In the genomic region with DNA sequence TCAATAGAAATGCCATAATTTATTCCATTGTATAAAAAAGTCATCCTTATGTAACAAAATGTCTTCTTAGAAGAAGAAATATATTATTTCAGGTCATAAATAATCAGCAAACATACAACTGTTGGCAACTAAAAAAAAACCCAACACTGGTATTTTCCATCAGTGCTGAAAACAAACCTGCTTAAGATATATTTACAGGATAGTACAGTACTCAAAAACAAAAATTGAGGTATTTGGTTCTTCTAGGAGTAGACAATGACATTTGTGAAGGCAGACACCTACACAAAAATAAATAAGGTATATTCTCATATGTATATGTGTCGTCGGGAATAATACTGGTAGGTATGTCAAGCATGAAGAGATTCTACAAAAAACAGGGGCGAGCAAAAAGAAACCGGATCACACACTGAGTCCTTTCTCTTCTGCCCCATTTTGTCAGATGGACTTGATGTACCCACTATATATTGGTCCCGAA, we compare ENCODE assay signal across 9 cellular contexts. TPM values are rescaled to one million over a fixed set of nuclear protein-coding genes. Genes with fewer than 3 reads are reported as not detected.
DNase-seq lines count a peak whose midpoint lies in the region; ATAC-seq, FAIRE-seq and TF ChIP-seq lines count a peak whose summit lies in the region.
"Had no signal": no experiment of that assay in that cellular context is flagged by ENCODE, and none has a peak within 500 bp of the region (broad histone marks: within the 10 kb centered on the region; RNA-seq: fewer than 3 reads in every experiment).

No MANE protein-coding gene starts in this region.

- H3K27me3 Mint-ChIP-seq in CD14-positive monocyte (ENCODE audit: low read depth in 3 of 3) (peaks cover 4 to 34% (median 12%) of the 10 kb centered on the region in 3 donors), glutamatergic neuron (ENCODE audit: unreplicated experiment) (peaks cover 11% of the 10 kb centered on the region)
- no peaks in the 10 kb centered on the region for H3K27me3 Mint-ChIP-seq in activated T-helper 2 cell treated with anti-CD3 and anti-CD28 coated beads, Interferon-gamma antibody, Interleukin-2, Interleukin-4, amounts not matched to agents 10 μg/mL and 5 μg/mL and 100 μg/mL, durations not matched to agents 14 hours and 24 hours and 36 hours (ENCODE audit: low read depth)
- H3K27me3 Mint-ChIP-seq: activated CD8-positive, alpha-beta T cell treated with anti-CD3 and anti-CD28 coated beads for 36 hours had no signal

- intact Hi-C loops in CD14-positive monocyte (cut with micrococcal nuclease): no loop called here
- intact Hi-C loops in activated T-helper 2 cell treated with anti-CD3 and anti-CD28 coated beads, Interferon-gamma antibody, Interleukin-2, Interleukin-4, amounts not matched to agents 10 μg/mL and 5 μg/mL and 100 μg/mL, durations not matched to agents 14 hours and 24 hours and 36 hours (cut with micrococcal nuclease): loop anchor here (5.0 kb wide), 1 partner anchor 591 kb away; no protein-coding TSS in a partner anchor

- TF ChIP-seq CTCF in CD14-positive monocyte (IDR thresholded peaks at IDR 0.05) (no peak), glutamatergic neuron (IDR thresholded peaks at IDR 0.05; ENCODE audit: partially characterized antibody, unreplicated experiment) (no peak)

- no peak for FAIRE-seq in frontal cortex (lab: Jason Lieb, UNC)

- H3K9me3 Mint-ChIP-seq in CD14-positive monocyte: peaks cover 3 to 22% (median 16%) of the 10 kb centered on the region in 7 donors
- no peaks in the 10 kb centered on the region for H3K9me3 Mint-ChIP-seq in activated T-helper 2 cell treated with anti-CD3 and anti-CD28 coated beads, Interferon-gamma antibody, Interleukin-2, Interleukin-4, amounts not matched to agents 10 μg/mL and 5 μg/mL and 100 μg/mL, durations not matched to agents 14 hours and 24 hours and 36 hours
- peaks cover 17% of the 10 kb centered on the region for H3K9me3 Mint-ChIP-seq in glutamatergic neuron (ENCODE audit: unreplicated experiment)
- H3K9me3 Mint-ChIP-seq: activated CD8-positive, alpha-beta T cell treated with anti-CD3 and anti-CD28 coated beads for 36 hours had no signal

- H3K4me1 Mint-ChIP-seq in CD14-positive monocyte: peaks cover 46% of the 10 kb centered on the region
- peaks cover 38% of the 10 kb centered on the region for H3K4me1 Mint-ChIP-seq in activated T-helper 2 cell treated with anti-CD3 and anti-CD28 coated beads, Interferon-gamma antibody, Interleukin-2, Interleukin-4, amounts not matched to agents 10 μg/mL and 5 μg/mL and 100 μg/mL, durations not matched to agents 14 hours and 24 hours and 36 hours (ENCODE audit: low read depth)
- H3K4me1 Mint-ChIP-seq in glutamatergic neuron (ENCODE audit: low read depth, unreplicated experiment): peaks cover 38% of the 10 kb centered on the region

- H3K27ac Mint-ChIP-seq in CD14-positive monocyte: peak overlapping the region; percentile 94 to 99 (median 98)
- H3K27ac Mint-ChIP-seq in activated T-helper 2 cell treated with anti-CD3 and anti-CD28 coated beads, Interferon-gamma antibody, Interleukin-2, Interleukin-4, amounts not matched to agents 10 μg/mL and 5 μg/mL and 100 μg/mL, durations not matched to agents 14 hours and 24 hours and 36 hours: no peak overlapping the region
- H3K27ac Mint-ChIP-seq in glutamatergic neuron (ENCODE audit: unreplicated experiment): no peak overlapping the region

- DNase-seq in CD14-positive monocyte (ENCODE audit: low spot score) (no peak), glutamatergic neuron (no peak), renal cortical epithelial cell (ENCODE audit: low read depth) (peak; percentile 48), frontal cortex (ENCODE audit: low spot score in 2 of 2) (no peak)
- no peak for DNase-seq in activated T-helper 2 cell treated with anti-CD3 and anti-CD28 coated beads, Interferon-gamma antibody, Interleukin-2, Interleukin-4, amounts not matched to agents 10 μg/mL and 5 μg/mL and 100 μg/mL, durations not matched to agents 14 hours and 24 hours and 36 hours (ENCODE audit: low spot score)
- no peak for DNase-seq in stimulated activated CD4-positive, alpha-beta T cell treated with anti-CD3 and anti-CD28 coated beads, Interleukin-1b, Interleukin-23, amount 100 ng/mL, for 48 hours
- DNase-seq: activated CD8-positive, alpha-beta T cell treated with anti-CD3 and anti-CD28 coated beads for 36 hours had no signal

- no peak for ATAC-seq in HG03196 (IDR thresholded peaks at IDR 0.05; ENCODE audit: unreplicated experiment)
- no peak for ATAC-seq in HG02763 (IDR thresholded peaks at IDR 0.05; ENCODE audit: unreplicated experiment)
- ATAC-seq: activated CD8-positive, alpha-beta T cell treated with anti-CD3 and anti-CD28 coated beads for 36 hours had no signal

- peak overlapping the region; percentile 94 to 100 for H3K4me3 Mint-ChIP-seq in CD14-positive monocyte
- H3K4me3 Mint-ChIP-seq in activated T-helper 2 cell treated with anti-CD3 and anti-CD28 coated beads, Interferon-gamma antibody, Interleukin-2, Interleukin-4, amounts not matched to agents 10 μg/mL and 5 μg/mL and 100 μg/mL, durations not matched to agents 14 hours and 24 hours and 36 hours (ENCODE audit: low read depth): peak overlapping the region; percentile 6
- H3K4me3 Mint-ChIP-seq in glutamatergic neuron (ENCODE audit: unreplicated experiment): peak overlapping the region; percentile 99

- H3K36me3 Mint-ChIP-seq in CD14-positive monocyte (peaks cover 40 to 47% of the 10 kb centered on the region in 2 donors), glutamatergic neuron (ENCODE audit: unreplicated experiment) (no peaks in the 10 kb centered on the region)
- peaks cover 31% of the 10 kb centered on the region for H3K36me3 Mint-ChIP-seq in activated T-helper 2 cell treated with anti-CD3 and anti-CD28 coated beads, Interferon-gamma antibody, Interleukin-2, Interleukin-4, amounts not matched to agents 10 μg/mL and 5 μg/mL and 100 μg/mL, durations not matched to agents 14 hours and 24 hours and 36 hours (ENCODE audit: low read depth)

RNA-seq across cellular contexts. Expression of gene DUSP1, which starts 2.9 kb away (rescaled TPM):
- polyA plus RNA-seq in CD14-positive monocyte: 1,000 to 10,000 TPM; 1,963 to 3,954 TPM
- total RNA-seq in activated T-helper 2 cell treated with anti-CD3 and anti-CD28 coated beads, Interferon-gamma antibody, Interleukin-2, Interleukin-4, amounts not matched to agents 10 μg/mL and 5 μg/mL and 100 μg/mL, durations not matched to agents 14 hours and 24 hours and 36 hours: 8.9 and 9.7 TPM in 2 replicates
- 91.7 TPM for total RNA-seq in glutamatergic neuron (ENCODE audit: unreplicated experiment)
- total RNA-seq in renal cortical epithelial cell: 203 and 294 TPM in 2 replicates
- total RNA-seq in frontal cortex: 32.2 TPM

Comparison
In these comparisons a context has a peak if more than half of its experiments do, and no peak if none do; other contexts are left out.
1. H3K27ac Mint-ChIP-seq: peak in CD14-positive monocyte (7 of 7); none in activated T-helper 2 cell treated with anti-CD3 and anti-CD28 coated beads, Interferon-gamma antibody, Interleukin-2, Interleukin-4, amounts not matched to agents 10 μg/mL and 5 μg/mL and 100 μg/mL, durations not matched to agents 14 hours and 24 hours and 36 hours (single experiment) and glutamatergic neuron (single experiment).
2. H3K4me3 Mint-ChIP-seq: peak in every context shown above with its lines; median percentile 99 in glutamatergic neuron; 97 in CD14-positive monocyte; 6 in activated T-helper 2 cell treated with anti-CD3 and anti-CD28 coated beads, Interferon-gamma antibody, Interleukin-2, Interleukin-4, amounts not matched to agents 10 μg/mL and 5 μg/mL and 100 μg/mL, durations not matched to agents 14 hours and 24 hours and 36 hours.